1 cellular context compared by ENCODE assay signal in the genomic region with DNA sequence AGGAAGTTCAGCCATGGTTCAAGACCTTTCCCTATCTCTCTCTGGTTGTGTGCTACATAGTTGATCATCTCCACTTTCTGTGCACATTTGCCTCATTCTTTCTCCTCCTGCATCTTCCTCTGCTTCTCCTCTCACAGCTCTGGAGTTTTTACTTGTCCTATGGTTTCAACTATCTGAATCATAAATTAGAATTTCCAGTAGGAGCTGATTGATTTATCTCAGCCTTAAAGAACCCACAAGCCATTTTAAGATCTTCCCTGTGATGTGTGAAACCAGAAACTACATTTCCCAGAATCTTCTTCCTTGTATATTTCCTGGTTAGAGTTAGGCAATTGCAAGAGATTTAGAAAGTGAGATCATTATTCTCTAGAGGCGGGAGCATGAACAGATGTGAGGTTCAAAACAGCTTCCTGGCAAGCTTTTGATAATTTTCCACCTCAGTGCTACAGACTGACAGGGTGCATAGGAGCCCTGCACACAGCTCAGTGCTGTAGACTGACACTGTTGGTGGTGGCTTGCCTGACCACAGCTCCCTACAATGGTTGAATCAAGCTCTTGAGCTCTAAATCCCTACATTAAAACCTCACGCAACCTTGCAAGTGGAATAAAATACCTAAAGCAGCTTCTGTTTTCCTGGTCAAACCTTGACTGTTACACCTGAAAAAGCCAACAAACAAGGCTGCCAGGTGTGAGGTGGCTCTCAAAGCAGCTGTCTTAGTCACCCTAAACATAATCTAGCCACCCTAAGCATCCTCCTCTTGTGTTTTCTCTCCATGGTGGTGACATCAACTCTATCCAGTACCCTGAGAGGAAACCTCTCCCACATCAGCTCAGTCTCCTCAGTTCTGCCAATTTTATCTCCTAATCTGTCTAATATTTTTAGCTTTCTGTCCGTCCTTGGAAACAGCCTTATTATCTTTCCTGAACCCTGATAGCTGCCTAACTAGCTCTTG.
TF ChIP-seq lines count a peak whose summit lies in the region.

No MANE protein-coding gene starts in this region.

TF ChIP-seq in K562, 482 proteins besides CTCF, POLR2A, EP300 and RAD21 (continued from another document):
- TF ChIP-seq, protein P1, sequence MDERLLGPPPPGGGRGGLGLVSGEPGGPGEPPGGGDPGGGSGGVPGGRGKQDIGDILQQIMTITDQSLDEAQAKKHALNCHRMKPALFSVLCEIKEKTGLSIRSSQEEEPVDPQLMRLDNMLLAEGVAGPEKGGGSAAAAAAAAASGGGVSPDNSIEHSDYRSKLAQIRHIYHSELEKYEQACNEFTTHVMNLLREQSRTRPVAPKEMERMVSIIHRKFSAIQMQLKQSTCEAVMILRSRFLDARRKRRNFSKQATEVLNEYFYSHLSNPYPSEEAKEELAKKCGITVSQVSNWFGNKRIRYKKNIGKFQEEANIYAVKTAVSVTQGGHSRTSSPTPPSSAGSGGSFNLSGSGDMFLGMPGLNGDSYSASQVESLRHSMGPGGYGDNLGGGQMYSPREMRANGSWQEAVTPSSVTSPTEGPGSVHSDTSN (CRISPR knock-in tag; IDR thresholded peaks at IDR 0.05; ENCODE audit: low read depth), result no peak
- TF ChIP-seq, protein P1 (tag; conservative IDR thresholded peaks at IDR 0.05; ENCODE audit: low read depth), result peak; percentile 78
- TF ChIP-seq FUS (optimal IDR thresholded peaks at IDR 0.05; ENCODE audit: low read depth, low read length) (no peak), ZNF551 (CRISPR knock-in tag; IDR thresholded peaks at IDR 0.05) (no peak), NFYB (IDR thresholded peaks at IDR 0.05; ENCODE audit: extremely low read depth, insufficient read length) (no peak), PURB (CRISPR knock-in tag; IDR thresholded peaks at IDR 0.05; ENCODE audit: low read depth) (no peak), STAG1 (CRISPR knock-in tag; IDR thresholded peaks at IDR 0.05; ENCODE audit: borderline replicate concordance) (no peak), CEBPB (tag; IDR thresholded peaks at IDR 0.05) (peak; percentile 89), ZBTB1 (CRISPR knock-in tag; IDR thresholded peaks at IDR 0.05; ENCODE audit: borderline replicate concordance, low read depth) (no peak), ETV1 (tag; conservative IDR thresholded peaks at IDR 0.05; ENCODE audit: low read depth) (0 out of 2 replicates have a peak, but pooled peaks have one; percentile 14), SP1 (CRISPR knock-in tag; IDR thresholded peaks at IDR 0.05) (no peak), ZNF143 (CRISPR knock-in tag; IDR thresholded peaks at IDR 0.05) (0 out of 2 replicates have a peak, but pooled peaks have one; percentile 28), ELF1 (tag; IDR thresholded peaks at IDR 0.05) (peak; percentile 71), POLR2H (tag; IDR thresholded peaks at IDR 0.05; ENCODE audit: low read depth) (no peak), NFIC (IDR thresholded peaks at IDR 0.05) (no peak), GABPA (tag; conservative IDR thresholded peaks at IDR 0.05; ENCODE audit: low read depth) (peak; percentile 52), MYNN (IDR thresholded peaks at IDR 0.05) (no peak), MYNN (CRISPR knock-in tag; IDR thresholded peaks at IDR 0.05) (no peak)
- TF ChIP-seq, protein P2, sequence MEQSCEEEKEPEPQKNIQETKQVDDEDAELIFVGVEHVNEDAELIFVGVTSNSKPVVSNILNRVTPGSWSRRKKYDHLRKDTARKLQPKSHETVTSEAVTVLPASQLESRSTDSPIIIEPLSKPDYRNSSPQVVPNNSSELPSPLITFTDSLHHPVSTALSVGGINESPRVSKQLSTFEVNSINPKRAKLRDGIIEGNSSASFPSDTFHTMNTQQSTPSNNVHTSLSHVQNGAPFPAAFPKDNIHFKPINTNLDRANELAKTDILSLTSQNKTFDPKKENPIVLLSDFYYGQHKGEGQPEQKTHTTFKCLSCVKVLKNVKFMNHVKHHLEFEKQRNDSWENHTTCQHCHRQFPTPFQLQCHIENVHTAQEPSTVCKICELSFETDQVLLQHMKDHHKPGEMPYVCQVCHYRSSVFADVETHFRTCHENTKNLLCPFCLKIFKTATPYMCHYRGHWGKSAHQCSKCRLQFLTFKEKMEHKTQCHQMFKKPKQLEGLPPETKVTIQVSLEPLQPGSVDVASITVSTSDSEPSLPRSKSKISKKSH (CRISPR knock-in tag; IDR thresholded peaks at IDR 0.05), result no peak
